20 cellular contexts compared by ENCODE assay signal in the genomic region with DNA sequence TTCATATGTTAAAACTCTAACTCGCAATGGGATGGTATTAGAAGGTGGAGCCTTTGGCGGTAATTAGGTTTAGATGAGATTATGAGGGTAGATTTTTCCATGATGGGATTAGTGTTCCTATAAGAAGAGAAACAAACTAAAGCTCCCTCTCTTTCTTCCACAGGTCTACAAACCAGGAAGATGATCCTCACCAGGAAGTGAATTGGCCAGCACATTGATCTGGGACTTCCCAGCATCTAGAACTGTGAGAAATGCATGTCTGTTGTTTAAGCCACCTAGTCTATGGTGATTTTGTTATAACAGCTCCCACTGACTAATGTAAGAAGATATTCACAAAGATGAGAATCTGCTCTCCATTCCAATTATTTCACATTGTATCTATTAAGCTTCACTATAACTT.
"Had no signal": no experiment of that assay in that cellular context is flagged by ENCODE, and none has a peak within 500 bp of the region (broad histone marks: within the 10 kb centered on the region; RNA-seq: fewer than 3 reads in every experiment).

No MANE protein-coding gene starts in this region.

- H3K27me3 ChIP-seq: SJSA1 had no signal

- H3K27ac ChIP-seq: SJSA1, SK-N-MC had no signal

- H3K4me3 ChIP-seq: SJSA1, SK-N-MC had no signal

- H3K9me3 ChIP-seq: SJSA1 had no signal

- H3K36me3 ChIP-seq: SJSA1 had no signal

- FAIRE-seq: RCC 7860 had no signal

- H3K4me1 ChIP-seq: SJSA1 had no signal

- DNase-seq: KBM-7, MV-4-11, NCI-H1048, NCI-H1105 treated with DMSO at 0.1 percent for 48 hours, NCI-H1417 treated with DMSO at 0.1 percent for 48 hours, NCI-H146, NCI-H1694 treated with DMSO at 0.1 percent for 48 hours, NCI-H1930, NCI-H2081, NCI-H2107, NCI-H2227 treated with DMSO at 0.1 percent for 48 hours, NCI-H524, NCI-H526 treated with DMSO at 0.1 percent for 48 hours, NCI-H774, Right ventricle myocardium superior, RPMI8226, SIG-M5 had no signal
